In genomic region chr1:162013289-162013688, GRCh38 we compare ENCODE assay signal across 29 cellular contexts.
"Had no signal": no experiment of that assay in that cellular context is flagged by ENCODE, and none has a peak within 500 bp of the region (broad histone marks: within the 10 kb centered on the region; RNA-seq: fewer than 3 reads in every experiment).

No MANE protein-coding gene starts in this region.

- H3K4me3 Mint-ChIP-seq: stimulated activated effector memory CD8-positive, alpha-beta T cell treated with anti-CD3 and anti-CD28 coated beads, Interleukin-12 subunit alpha, Interleukin-12 subunit beta, amount 100 ng/mL, for 72 hours; stimulated activated memory B cell treated with anti-CD40 and anti-IgM and Interleukin-4, amounts not matched to agents 10 μg/mL and 1 μg/mL and 100 μg/mL, for 72 hours; stimulated activated naive B cell treated with anti-CD40 and anti-IgM and Interleukin-4, amounts not matched to agents 10 μg/mL and 1 μg/mL and 100 μg/mL, for 72 hours; stimulated activated naive CD8-positive, alpha-beta T cell treated with anti-CD3 and anti-CD28 coated beads, Interleukin-15, amount 100 ng/mL, for 72 hours; stimulated activated naive CD8-positive, alpha-beta T cell treated with anti-CD3 and anti-CD28 coated beads, Interleukin-15, Interleukin-2, amounts not matched to agents 100 ng/mL and 50 ng/mL, for 24 hours; type B pancreatic cell had no signal

- H3K4me1 Mint-ChIP-seq: stimulated activated effector memory CD8-positive, alpha-beta T cell treated with anti-CD3 and anti-CD28 coated beads, Interleukin-12 subunit alpha, Interleukin-12 subunit beta, amount 100 ng/mL, for 72 hours; stimulated activated memory B cell treated with anti-CD40 and anti-IgM and Interleukin-4, amounts not matched to agents 10 μg/mL and 1 μg/mL and 100 μg/mL, for 72 hours; stimulated activated naive B cell treated with anti-CD40 and anti-IgM and Interleukin-4, amounts not matched to agents 10 μg/mL and 1 μg/mL and 100 μg/mL, for 72 hours; stimulated activated naive CD8-positive, alpha-beta T cell treated with anti-CD3 and anti-CD28 coated beads, Interleukin-15, amount 100 ng/mL, for 72 hours had no signal

- FAIRE-seq: urothelium cell line had no signal

- H3K9me3 ChIP-seq: suprapubic skin, testis, thoracic aorta, thyroid gland, tibial artery, transverse colon, upper lobe of right lung, vagina had no signal

- DNase-seq: stimulated activated CD4-positive, alpha-beta T cell treated with anti-CD3 and anti-CD28 coated beads, Interleukin-2, amount 100 ng/mL, for 48 hours; stimulated activated CD4-positive, alpha-beta T cell treated with anti-CD3 and anti-CD28 coated beads, Interleukin-4, amount 100 ng/mL, for 1 hour; stimulated activated CD4-positive, alpha-beta T cell treated with anti-CD3 and anti-CD28 coated beads, Interleukin-4, amount 100 ng/mL, for 24 hours; stimulated activated CD4-positive, alpha-beta T cell treated with anti-CD3 and anti-CD28 coated beads, Interleukin-4, amount 100 ng/mL, for 4 hours; stimulated activated CD8-positive, alpha-beta memory T cell treated with anti-CD3 and anti-CD28 coated beads, Interleukin-4, amount 100 ng/mL, for 48 hours; stimulated activated naive B cell treated with anti-CD40 and anti-IgM and Interleukin-4, amounts not matched to agents 10 μg/mL and 1 μg/mL and 100 μg/mL, for 72 hours; stimulated activated naive CD4-positive, alpha-beta T cell; stimulated activated naive CD4-positive, alpha-beta T cell treated with Interleukin-2 at 50 U/mL for 16 hours; stimulated activated naive CD8-positive, alpha-beta T cell treated with anti-CD3 and anti-CD28 coated beads, Interleukin-15, amount 100 ng/mL, for 72 hours; stimulated activated naive CD8-positive, alpha-beta T cell treated with anti-CD3 and anti-CD28 coated beads, Interleukin-15, Interleukin-2, amounts not matched to agents 100 U/mL and 50 U/mL, for 24 hours; stomach; substantia nigra; testis; thyroid gland; tibial artery; transverse colon; trophoblast cell; upper lobe of left lung; upper lobe of right lung; uterus had no signal

- H3K4me1 ChIP-seq: stomach, thyroid gland, transverse colon, uterus had no signal

- H3K36me3 ChIP-seq: stomach, suprapubic skin, thoracic aorta, thyroid gland, transverse colon, upper lobe of left lung, upper lobe of right lung, uterus, vagina had no signal

- H3K4me3 ChIP-seq: stomach, suprapubic skin, testis, thoracic aorta, thyroid gland, tibial artery, tibial nerve, transverse colon, upper lobe of left lung, upper lobe of right lung, uterus, vagina had no signal

- H3K27me3 ChIP-seq: stomach, suprapubic skin, testis, thyroid gland, tibial artery, tibial nerve, upper lobe of left lung, upper lobe of right lung, uterus, vagina had no signal

- H3K9me3 Mint-ChIP-seq: stimulated activated effector memory CD8-positive, alpha-beta T cell treated with anti-CD3 and anti-CD28 coated beads, Interleukin-12 subunit alpha, Interleukin-12 subunit beta, amount 100 ng/mL, for 72 hours; type B pancreatic cell had no signal

- H3K36me3 Mint-ChIP-seq: stimulated activated effector memory CD8-positive, alpha-beta T cell treated with anti-CD3 and anti-CD28 coated beads, Interleukin-12 subunit alpha, Interleukin-12 subunit beta, amount 100 ng/mL, for 72 hours; stimulated activated memory B cell treated with anti-CD40 and anti-IgM and Interleukin-4, amounts not matched to agents 10 μg/mL and 1 μg/mL and 100 μg/mL, for 72 hours; stimulated activated naive B cell treated with anti-CD40 and anti-IgM and Interleukin-4, amounts not matched to agents 10 μg/mL and 1 μg/mL and 100 μg/mL, for 72 hours had no signal

- H3K27me3 Mint-ChIP-seq: stimulated activated naive CD8-positive, alpha-beta T cell treated with anti-CD3 and anti-CD28 coated beads, Interleukin-15, amount 100 ng/mL, for 72 hours; stimulated activated naive CD8-positive, alpha-beta T cell treated with anti-CD3 and anti-CD28 coated beads, Interleukin-15, Interleukin-2, amounts not matched to agents 100 ng/mL and 50 ng/mL, for 24 hours; type B pancreatic cell had no signal

- H3K27ac ChIP-seq: stomach, suprapubic skin, testis, thoracic aorta, thyroid gland, tibial nerve, transverse colon, upper lobe of left lung, upper lobe of right lung, uterus, vagina had no signal

- H3K27ac Mint-ChIP-seq: stimulated activated effector memory CD8-positive, alpha-beta T cell treated with anti-CD3 and anti-CD28 coated beads, Interleukin-12 subunit alpha, Interleukin-12 subunit beta, amount 100 ng/mL, for 72 hours; stimulated activated memory B cell treated with anti-CD40 and anti-IgM and Interleukin-4, amounts not matched to agents 10 μg/mL and 1 μg/mL and 100 μg/mL, for 72 hours; stimulated activated naive B cell treated with anti-CD40 and anti-IgM and Interleukin-4, amounts not matched to agents 10 μg/mL and 1 μg/mL and 100 μg/mL, for 72 hours; stimulated activated naive CD8-positive, alpha-beta T cell treated with anti-CD3 and anti-CD28 coated beads, Interleukin-15, amount 100 ng/mL, for 72 hours; stimulated activated naive CD8-positive, alpha-beta T cell treated with anti-CD3 and anti-CD28 coated beads, Interleukin-15, Interleukin-2, amounts not matched to agents 100 ng/mL and 50 ng/mL, for 24 hours; type B pancreatic cell had no signal

- ATAC-seq: stimulated activated effector memory CD8-positive, alpha-beta T cell treated with anti-CD3 and anti-CD28 coated beads, Interleukin-12 subunit alpha, Interleukin-12 subunit beta, amount 100 ng/mL, for 72 hours; stimulated activated memory B cell treated with anti-CD40 and anti-IgM and Interleukin-4, amounts not matched to agents 10 μg/mL and 1 μg/mL and 100 μg/mL, for 72 hours; stimulated activated naive B cell treated with anti-CD40 and anti-IgM and Interleukin-4, amounts not matched to agents 10 μg/mL and 1 μg/mL and 100 μg/mL, for 72 hours; stimulated activated naive CD8-positive, alpha-beta T cell treated with anti-CD3 and anti-CD28 coated beads, Interleukin-15, amount 100 ng/mL, for 72 hours; stimulated activated naive CD8-positive, alpha-beta T cell treated with anti-CD3 and anti-CD28 coated beads, Interleukin-15, Interleukin-2, amounts not matched to agents 100 U/mL and 50 U/mL, for 24 hours; upper lobe of right lung had no signal
